ENCODE assay signal across 2 cellular contexts in the genomic region with DNA sequence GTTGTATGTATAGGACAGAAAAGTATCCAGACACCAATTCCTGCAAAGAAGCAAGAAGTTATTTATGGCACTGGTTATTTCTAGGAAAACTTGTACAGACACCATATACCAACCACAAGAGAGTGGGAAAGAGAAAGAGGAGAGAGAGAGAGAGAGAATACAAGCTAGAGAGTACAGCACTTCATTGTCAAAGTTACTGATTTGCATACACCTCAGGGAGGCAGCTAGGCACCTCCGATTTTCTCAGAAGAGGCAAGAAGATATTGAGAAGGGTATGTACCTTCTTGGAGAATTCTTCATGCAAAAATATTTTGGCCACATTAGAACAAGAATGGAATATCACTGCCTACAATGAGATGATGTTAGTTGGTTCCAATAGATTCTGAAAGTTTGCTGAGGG.
TF ChIP-seq lines count a peak whose summit lies in the region.

No MANE protein-coding gene starts in this region.

TF ChIP-seq in GM23338, 12 proteins besides CTCF, POLR2A, EP300 and RAD21 (continued from another document):
- TF ChIP-seq, protein P1, sequence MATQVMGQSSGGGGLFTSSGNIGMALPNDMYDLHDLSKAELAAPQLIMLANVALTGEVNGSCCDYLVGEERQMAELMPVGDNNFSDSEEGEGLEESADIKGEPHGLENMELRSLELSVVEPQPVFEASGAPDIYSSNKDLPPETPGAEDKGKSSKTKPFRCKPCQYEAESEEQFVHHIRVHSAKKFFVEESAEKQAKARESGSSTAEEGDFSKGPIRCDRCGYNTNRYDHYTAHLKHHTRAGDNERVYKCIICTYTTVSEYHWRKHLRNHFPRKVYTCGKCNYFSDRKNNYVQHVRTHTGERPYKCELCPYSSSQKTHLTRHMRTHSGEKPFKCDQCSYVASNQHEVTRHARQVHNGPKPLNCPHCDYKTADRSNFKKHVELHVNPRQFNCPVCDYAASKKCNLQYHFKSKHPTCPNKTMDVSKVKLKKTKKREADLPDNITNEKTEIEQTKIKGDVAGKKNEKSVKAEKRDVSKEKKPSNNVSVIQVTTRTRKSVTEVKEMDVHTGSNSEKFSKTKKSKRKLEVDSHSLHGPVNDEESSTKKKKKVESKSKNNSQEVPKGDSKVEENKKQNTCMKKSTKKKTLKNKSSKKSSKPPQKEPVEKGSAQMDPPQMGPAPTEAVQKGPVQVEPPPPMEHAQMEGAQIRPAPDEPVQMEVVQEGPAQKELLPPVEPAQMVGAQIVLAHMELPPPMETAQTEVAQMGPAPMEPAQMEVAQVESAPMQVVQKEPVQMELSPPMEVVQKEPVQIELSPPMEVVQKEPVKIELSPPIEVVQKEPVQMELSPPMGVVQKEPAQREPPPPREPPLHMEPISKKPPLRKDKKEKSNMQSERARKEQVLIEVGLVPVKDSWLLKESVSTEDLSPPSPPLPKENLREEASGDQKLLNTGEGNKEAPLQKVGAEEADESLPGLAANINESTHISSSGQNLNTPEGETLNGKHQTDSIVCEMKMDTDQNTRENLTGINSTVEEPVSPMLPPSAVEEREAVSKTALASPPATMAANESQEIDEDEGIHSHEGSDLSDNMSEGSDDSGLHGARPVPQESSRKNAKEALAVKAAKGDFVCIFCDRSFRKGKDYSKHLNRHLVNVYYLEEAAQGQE (IDR thresholded peaks at IDR 0.05; ENCODE audit: unreplicated experiment): no peak
- TF ChIP-seq, protein P2, sequence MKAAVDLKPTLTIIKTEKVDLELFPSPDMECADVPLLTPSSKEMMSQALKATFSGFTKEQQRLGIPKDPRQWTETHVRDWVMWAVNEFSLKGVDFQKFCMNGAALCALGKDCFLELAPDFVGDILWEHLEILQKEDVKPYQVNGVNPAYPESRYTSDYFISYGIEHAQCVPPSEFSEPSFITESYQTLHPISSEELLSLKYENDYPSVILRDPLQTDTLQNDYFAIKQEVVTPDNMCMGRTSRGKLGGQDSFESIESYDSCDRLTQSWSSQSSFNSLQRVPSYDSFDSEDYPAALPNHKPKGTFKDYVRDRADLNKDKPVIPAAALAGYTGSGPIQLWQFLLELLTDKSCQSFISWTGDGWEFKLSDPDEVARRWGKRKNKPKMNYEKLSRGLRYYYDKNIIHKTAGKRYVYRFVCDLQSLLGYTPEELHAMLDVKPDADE (IDR thresholded peaks at IDR 0.05): no peak
- TF ChIP-seq EZH2phosphoT487 (IDR thresholded peaks at IDR 0.05; ENCODE audit: unreplicated experiment): no peak
- TF ChIP-seq ZNF114 (CRISPR knock-in tag; IDR thresholded peaks at IDR 0.05): no peak
- no peak for TF ChIP-seq EZH2 (IDR thresholded peaks at IDR 0.05; ENCODE audit: low read depth, unreplicated experiment)
- TF ChIP-seq, protein P3, sequence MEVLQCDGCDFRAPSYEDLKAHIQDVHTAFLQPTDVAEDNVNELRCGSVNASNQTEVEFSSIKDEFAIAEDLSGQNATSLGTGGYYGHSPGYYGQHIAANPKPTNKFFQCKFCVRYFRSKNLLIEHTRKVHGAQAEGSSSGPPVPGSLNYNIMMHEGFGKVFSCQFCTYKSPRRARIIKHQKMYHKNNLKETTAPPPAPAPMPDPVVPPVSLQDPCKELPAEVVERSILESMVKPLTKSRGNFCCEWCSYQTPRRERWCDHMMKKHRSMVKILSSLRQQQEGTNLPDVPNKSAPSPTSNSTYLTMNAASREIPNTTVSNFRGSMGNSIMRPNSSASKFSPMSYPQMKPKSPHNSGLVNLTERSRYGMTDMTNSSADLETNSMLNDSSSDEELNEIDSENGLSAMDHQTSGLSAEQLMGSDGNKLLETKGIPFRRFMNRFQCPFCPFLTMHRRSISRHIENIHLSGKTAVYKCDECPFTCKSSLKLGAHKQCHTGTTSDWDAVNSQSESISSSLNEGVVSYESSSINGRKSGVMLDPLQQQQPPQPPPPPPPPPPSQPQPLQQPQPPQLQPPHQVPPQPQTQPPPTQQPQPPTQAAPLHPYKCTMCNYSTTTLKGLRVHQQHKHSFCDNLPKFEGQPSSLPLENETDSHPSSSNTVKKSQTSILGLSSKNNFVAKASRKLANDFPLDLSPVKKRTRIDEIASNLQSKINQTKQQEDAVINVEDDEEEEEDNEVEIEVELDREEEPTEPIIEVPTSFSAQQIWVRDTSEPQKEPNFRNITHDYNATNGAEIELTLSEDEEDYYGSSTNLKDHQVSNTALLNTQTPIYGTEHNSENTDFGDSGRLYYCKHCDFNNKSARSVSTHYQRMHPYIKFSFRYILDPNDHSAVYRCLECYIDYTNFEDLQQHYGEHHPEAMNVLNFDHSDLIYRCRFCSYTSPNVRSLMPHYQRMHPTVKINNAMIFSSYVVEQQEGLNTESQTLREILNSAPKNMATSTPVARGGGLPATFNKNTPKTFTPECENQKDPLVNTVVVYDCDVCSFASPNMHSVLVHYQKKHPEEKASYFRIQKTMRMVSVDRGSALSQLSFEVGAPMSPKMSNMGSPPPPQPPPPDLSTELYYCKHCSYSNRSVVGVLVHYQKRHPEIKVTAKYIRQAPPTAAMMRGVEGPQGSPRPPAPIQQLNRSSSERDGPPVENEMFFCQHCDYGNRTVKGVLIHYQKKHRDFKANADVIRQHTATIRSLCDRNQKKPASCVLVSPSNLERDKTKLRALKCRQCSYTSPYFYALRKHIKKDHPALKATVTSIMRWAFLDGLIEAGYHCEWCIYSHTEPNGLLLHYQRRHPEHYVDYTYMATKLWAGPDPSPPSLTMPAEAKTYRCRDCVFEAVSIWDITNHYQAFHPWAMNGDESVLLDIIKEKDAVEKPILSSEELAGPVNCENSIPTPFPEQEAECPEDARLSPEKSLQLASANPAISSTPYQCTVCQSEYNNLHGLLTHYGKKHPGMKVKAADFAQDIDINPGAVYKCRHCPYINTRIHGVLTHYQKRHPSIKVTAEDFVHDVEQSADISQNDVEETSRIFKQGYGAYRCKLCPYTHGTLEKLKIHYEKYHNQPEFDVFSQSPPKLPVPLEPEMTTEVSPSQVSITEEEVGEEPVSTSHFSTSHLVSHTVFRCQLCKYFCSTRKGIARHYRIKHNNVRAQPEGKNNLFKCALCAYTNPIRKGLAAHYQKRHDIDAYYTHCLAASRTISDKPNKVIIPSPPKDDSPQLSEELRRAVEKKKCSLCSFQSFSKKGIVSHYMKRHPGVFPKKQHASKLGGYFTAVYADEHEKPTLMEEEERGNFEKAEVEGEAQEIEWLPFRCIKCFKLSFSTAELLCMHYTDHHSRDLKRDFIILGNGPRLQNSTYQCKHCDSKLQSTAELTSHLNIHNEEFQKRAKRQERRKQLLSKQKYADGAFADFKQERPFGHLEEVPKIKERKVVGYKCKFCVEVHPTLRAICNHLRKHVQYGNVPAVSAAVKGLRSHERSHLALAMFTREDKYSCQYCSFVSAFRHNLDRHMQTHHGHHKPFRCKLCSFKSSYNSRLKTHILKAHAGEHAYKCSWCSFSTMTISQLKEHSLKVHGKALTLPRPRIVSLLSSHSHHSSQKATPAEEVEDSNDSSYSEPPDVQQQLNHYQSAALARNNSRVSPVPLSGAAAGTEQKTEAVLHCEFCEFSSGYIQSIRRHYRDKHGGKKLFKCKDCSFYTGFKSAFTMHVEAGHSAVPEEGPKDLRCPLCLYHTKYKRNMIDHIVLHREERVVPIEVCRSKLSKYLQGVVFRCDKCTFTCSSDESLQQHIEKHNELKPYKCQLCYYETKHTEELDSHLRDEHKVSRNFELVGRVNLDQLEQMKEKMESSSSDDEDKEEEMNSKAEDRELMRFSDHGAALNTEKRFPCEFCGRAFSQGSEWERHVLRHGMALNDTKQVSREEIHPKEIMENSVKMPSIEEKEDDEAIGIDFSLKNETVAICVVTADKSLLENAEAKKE (CRISPR knock-in tag; IDR thresholded peaks at IDR 0.05): no peak
- no peak for TF ChIP-seq NANOG (IDR thresholded peaks at IDR 0.05; ENCODE audit: borderline replicate concordance)
TF ChIP-seq in GM23338: peak in this region for 0.

TF ChIP-seq in neural cell, 6 proteins besides CTCF, POLR2A, EP300 and RAD21 (continued from another document):
- TF ChIP-seq, protein P1 (IDR thresholded peaks at IDR 0.05; ENCODE audit: borderline replicate concordance): no peak
